ENCODE assay signal across 7 cellular contexts in genomic region chr1:117061986-117062415, GRCh38. TPM values are rescaled to one million over a fixed set of nuclear protein-coding genes. Genes with fewer than 3 reads are reported as not detected.
A peak's percentile ranks its signal among the peaks of the same experiment; 100 is the strongest.
DNase-seq lines count a peak whose midpoint lies in the region; ATAC-seq lines count a peak whose summit lies in the region.

No MANE protein-coding gene starts in this region.

- no peaks in the 10 kb centered on the region for H3K9me3 Mint-ChIP-seq in activated CD4-positive, alpha-beta T cell treated with anti-CD3 and anti-CD28 coated beads, Interleukin-2, amount 10 ng/mL, durations not matched to agents 7 days and 5 days
- H3K9me3 Mint-ChIP-seq in immature natural killer cell, result no peaks in the 10 kb centered on the region

- ATAC-seq in GM18511 (IDR thresholded peaks at IDR 0.05; ENCODE audit: unreplicated experiment), result peak; percentile 19
- ATAC-seq in HG02852 (IDR thresholded peaks at IDR 0.05; ENCODE audit: unreplicated experiment), result peak; percentile 35
- no peak for ATAC-seq in GM19023 (IDR thresholded peaks at IDR 0.05; ENCODE audit: unreplicated experiment)

- CTCF ChIA-PET in activated CD4-positive, alpha-beta T cell treated with anti-CD3 and anti-CD28 coated beads, Interleukin-2, amount 10 ng/mL, durations not matched to agents 7 days and 5 days (lab: Charles Lee), result interaction anchor here (0.6 to 1.2 kb wide), 7 partner anchors 11 to 577 kb away, joined by 3 read pairs; no protein-coding TSS in a partner anchor

- H3K4me1 Mint-ChIP-seq in activated CD4-positive, alpha-beta T cell treated with anti-CD3 and anti-CD28 coated beads, Interleukin-2, amount 10 ng/mL, durations not matched to agents 7 days and 5 days, result peaks cover 61% of the 10 kb centered on the region
- H3K4me1 Mint-ChIP-seq in immature natural killer cell, result peaks cover 17 to 23% of the 10 kb centered on the region in 2 donors

- no peaks in the 10 kb centered on the region for H3K27me3 Mint-ChIP-seq in activated CD4-positive, alpha-beta T cell treated with anti-CD3 and anti-CD28 coated beads, Interleukin-2, amount 10 ng/mL, durations not matched to agents 7 days and 5 days
- H3K27me3 Mint-ChIP-seq in immature natural killer cell (ENCODE audit: low read depth in 3 of 3), result peaks cover 0 to 3% (median 2%) of the 10 kb centered on the region in 3 donors

- H3K27ac Mint-ChIP-seq in activated CD4-positive, alpha-beta T cell treated with anti-CD3 and anti-CD28 coated beads, Interleukin-2, amount 10 ng/mL, durations not matched to agents 7 days and 5 days, result no peak overlapping the region
- H3K27ac Mint-ChIP-seq in immature natural killer cell, result peak overlapping the region in 2 of 6 donors; percentile 22 to 37

- H3K36me3 Mint-ChIP-seq in activated CD4-positive, alpha-beta T cell treated with anti-CD3 and anti-CD28 coated beads, Interleukin-2, amount 10 ng/mL, durations not matched to agents 7 days and 5 days (ENCODE audit: low read depth), result peaks cover 50% of the 10 kb centered on the region
- H3K36me3 Mint-ChIP-seq in immature natural killer cell, result peaks cover 0 to 10% (median 10%) of the 10 kb centered on the region in 3 donors

- peak overlapping the region; percentile 43 for H3K4me3 Mint-ChIP-seq in activated CD4-positive, alpha-beta T cell treated with anti-CD3 and anti-CD28 coated beads, Interleukin-2, amount 10 ng/mL, durations not matched to agents 7 days and 5 days
- no peak overlapping the region for H3K4me3 Mint-ChIP-seq in immature natural killer cell

- POLR2A ChIA-PET in activated CD4-positive, alpha-beta T cell treated with anti-CD3 and anti-CD28 coated beads, Interleukin-2, amount 10 ng/mL, durations not matched to agents 7 days and 5 days (lab: Charles Lee), result no interaction called here

- DNase-seq in activated CD4-positive, alpha-beta T cell treated with anti-CD3 and anti-CD28 coated beads, Interleukin-2, amount 10 ng/mL, durations not matched to agents 7 days and 5 days, result peak; percentile 25
- DNase-seq in myocyte (ENCODE audit: low read depth) (peak; percentile 44), GM19240 (ENCODE audit: insufficient read length, low spot score) (no peak), immature natural killer cell (no peak)

RNA-seq across cellular contexts. Expression of gene TTF2, which starts 1.9 kb away (rescaled TPM):
- 100 to 1,000 TPM; 123 to 133 TPM for total RNA-seq in activated CD4-positive, alpha-beta T cell treated with anti-CD3 and anti-CD28 coated beads, Interleukin-2, amount 10 ng/mL, durations not matched to agents 7 days and 5 days
- total RNA-seq in myocyte, result 11.6 and 11.8 TPM in 2 replicates
- 5.5 TPM for polyA plus RNA-seq in myocyte (2012)
- polyA plus RNA-seq in immature natural killer cell, result 10 to 100 TPM in 1 of 3 donors, 1 to 10 TPM in 1, under 1 TPM in 1; 0.29 to 10.8 (median 2.8) TPM

RNA-seq across cellular contexts. Expression of gene TRIM45, which starts 59.5 kb away (rescaled TPM):
- under 1 TPM; 0.33 to 0.47 TPM for total RNA-seq in activated CD4-positive, alpha-beta T cell treated with anti-CD3 and anti-CD28 coated beads, Interleukin-2, amount 10 ng/mL, durations not matched to agents 7 days and 5 days
- total RNA-seq in myocyte, result 14.4 and 17.1 TPM in 2 replicates
- 8.0 TPM for polyA plus RNA-seq in myocyte (2012)
- not detected for polyA plus RNA-seq in immature natural killer cell

Comparison
In these comparisons a context has a peak if more than half of its experiments do, and no peak if none do; other contexts are left out.
1. DNase-seq: peak in activated CD4-positive, alpha-beta T cell treated with anti-CD3 and anti-CD28 coated beads, Interleukin-2, amount 10 ng/mL, durations not matched to agents 7 days and 5 days (single experiment) and myocyte (single experiment); none in GM19240 (single experiment) and immature natural killer cell (0 of 3).
2. RNA of gene TRIM45, which starts 59.5 kb away (total RNA-seq): 14.4 to 17.1 TPM in myocyte; 0.33 to 0.47 TPM in activated CD4-positive, alpha-beta T cell treated with anti-CD3 and anti-CD28 coated beads, Interleukin-2, amount 10 ng/mL, durations not matched to agents 7 days and 5 days; every median in the first group is over 10 times any median in the second.